In the genomic region with DNA sequence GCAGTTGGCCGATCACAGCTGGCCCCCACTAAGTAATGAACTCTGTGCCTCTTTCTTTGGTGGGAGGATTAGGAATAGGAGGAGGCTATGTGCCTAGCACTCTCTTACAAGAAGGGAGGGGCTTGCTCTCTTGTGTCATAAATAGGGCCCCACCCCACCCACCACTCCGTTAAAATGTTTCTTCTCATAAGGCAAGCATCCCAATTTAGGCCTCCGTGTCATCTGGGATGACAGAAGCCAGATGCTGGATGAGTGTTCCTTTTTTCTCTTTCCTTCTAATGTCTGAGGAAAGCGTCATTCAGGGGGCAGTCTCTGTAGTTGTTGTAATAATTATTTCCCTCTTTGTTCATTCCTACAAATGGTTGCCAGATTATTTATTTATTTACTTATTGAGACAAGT, we compare ENCODE assay signal across 11 cellular contexts. TPM values are rescaled to one million over a fixed set of nuclear protein-coding genes. Genes with fewer than 3 reads are reported as not detected.
DNase-seq lines count a peak whose midpoint lies in the region; ATAC-seq, FAIRE-seq and TF ChIP-seq lines count a peak whose summit lies in the region.
"Had no signal": no experiment of that assay in that cellular context is flagged by ENCODE, and none has a peak within 500 bp of the region (broad histone marks: within the 10 kb centered on the region; RNA-seq: fewer than 3 reads in every experiment).

LIPE (minus strand) TSS at position 76 of the 400 bp plus-strand sequence. CDS start 239 bp downstream, outside the sequence.

- H3K9me3 Mint-ChIP-seq in activated CD8-positive, alpha-beta T cell treated with anti-CD3 and anti-CD28 coated beads for 36 hours, result no peaks in the 10 kb centered on the region
- H3K9me3 Mint-ChIP-seq: effector memory CD8-positive, alpha-beta T cell had no signal

- no peak for TF ChIP-seq EP300 in sigmoid colon (IDR thresholded peaks at IDR 0.05)

- CTCF ChIA-PET in activated CD8-positive, alpha-beta T cell treated with anti-CD3 and anti-CD28 coated beads for 36 hours (lab: Charles Lee), result interaction anchor here (2.3 to 4.7 kb wide), 3 partner anchors 11 to 23 kb away, joined by 7 to 44 read pairs (median 40); no protein-coding TSS in a partner anchor

- no peak within 1 kb of the TSS for H3K27ac Mint-ChIP-seq in activated CD8-positive, alpha-beta T cell treated with anti-CD3 and anti-CD28 coated beads for 36 hours

- intact Hi-C loops in activated CD8-positive, alpha-beta T cell treated with anti-CD3 and anti-CD28 coated beads for 36 hours (cut with micrococcal nuclease), result no loop called here
- intact Hi-C loops in left cardiac atrium (cut with DNase I) (no loop called here), sigmoid colon (cut with DNase I) (no loop called here)

- peaks cover 7% of the 10 kb centered on the region for H3K4me1 Mint-ChIP-seq in activated CD8-positive, alpha-beta T cell treated with anti-CD3 and anti-CD28 coated beads for 36 hours (ENCODE audit: low read depth)

- 69 to 85% (median 78%) methylated on average over 4 of the region's 4 CpGs for WGBS in small intestine, 3 donors
- WGBS in sigmoid colon, 2 donors, result 77 to 79% methylated on average over 4 of the region's 4 CpGs

- H3K36me3 ChIP-seq in small intestine (ENCODE audit: control insufficient read depth in 2 of 2, insufficient read depth in 2 of 2, low read length in 2 of 2), result no peaks in the 10 kb centered on the region
- H3K36me3 ChIP-seq in sigmoid colon, result no peaks in the 10 kb centered on the region

- H3K4me1 ChIP-seq in small intestine (ENCODE audit: control insufficient read depth in 2 of 2, insufficient read depth in 1 of 2, low read depth in 1 of 2, low read length in 1 of 2) (peaks cover under 1 to 4% of the 10 kb centered on the region in 2 donors), sigmoid colon (peaks cover 0 to 32% (median 28%) of the 10 kb centered on the region in 4 donors)

- H3K36me3 Mint-ChIP-seq in activated CD8-positive, alpha-beta T cell treated with anti-CD3 and anti-CD28 coated beads for 36 hours (ENCODE audit: low read depth), result no peaks in the 10 kb centered on the region

- H3K27me3 ChIP-seq in small intestine (ENCODE audit: control insufficient read depth in 2 of 2, insufficient read depth in 2 of 2, low read length in 2 of 2) (no peaks in the 10 kb centered on the region), sigmoid colon (no peaks in the 10 kb centered on the region)

- no peak within 1 kb of the TSS for H3K4me3 ChIP-seq in small intestine (ENCODE audit: low read depth in 1 of 2, low read length in 2 of 2)
- no peak within 1 kb of the TSS for H3K4me3 ChIP-seq in sigmoid colon

- POLR2A ChIA-PET in activated CD8-positive, alpha-beta T cell treated with anti-CD3 and anti-CD28 coated beads for 36 hours (lab: Charles Lee), result no interaction called here

- H3K4me3 Mint-ChIP-seq in activated CD8-positive, alpha-beta T cell treated with anti-CD3 and anti-CD28 coated beads for 36 hours, result no peak within 1 kb of the TSS
- H3K4me3 Mint-ChIP-seq: effector memory CD8-positive, alpha-beta T cell had no signal

- H3K27me3 Mint-ChIP-seq in activated CD8-positive, alpha-beta T cell treated with anti-CD3 and anti-CD28 coated beads for 36 hours, result no peaks in the 10 kb centered on the region
- H3K27me3 Mint-ChIP-seq: effector memory CD8-positive, alpha-beta T cell had no signal

- no peak for FAIRE-seq in small intestine (lab: Jason Lieb, UNC)

- H3K9me3 ChIP-seq in small intestine (ENCODE audit: control insufficient read depth, low read depth) (no peaks in the 10 kb centered on the region), sigmoid colon (no peaks in the 10 kb centered on the region)

- no peak for ATAC-seq in activated CD8-positive, alpha-beta T cell treated with anti-CD3 and anti-CD28 coated beads for 36 hours
- no peak for ATAC-seq in left cardiac atrium
- no peak for ATAC-seq in GM19324 (IDR thresholded peaks at IDR 0.05; ENCODE audit: low FRiP score, unreplicated experiment)
- ATAC-seq: effector memory CD8-positive, alpha-beta T cell had no signal

- TF ChIP-seq POLR2A in sigmoid colon (IDR thresholded peaks at IDR 0.05), result no peak

- H3K27ac ChIP-seq in small intestine (ENCODE audit: low read depth in 1 of 2, low read length in 1 of 2), result no peak within 1 kb of the TSS
- peak within 1 kb of the TSS in 2 of 4 donors; percentile 16 to 39 for H3K27ac ChIP-seq in sigmoid colon

- no peak for TF ChIP-seq CTCF in activated CD8-positive, alpha-beta T cell treated with anti-CD3 and anti-CD28 coated beads for 36 hours (IDR thresholded peaks at IDR 0.05)
- TF ChIP-seq CTCF in sigmoid colon (IDR thresholded peaks at IDR 0.05), result no peak

- DNase-seq in NCI-H2171 (lab: John Stamatoyannopoulos, UW) (peak; percentile 10), left cardiac atrium (no peak), small intestine (no peak), superior temporal gyrus (ENCODE audit: extremely low spot score) (no peak), sigmoid colon (no peak)
- DNase-seq in activated CD8-positive, alpha-beta T cell treated with anti-CD3 and anti-CD28 coated beads for 36 hours, result no peak
- DNase-seq: activated gamma-delta T cell treated with Interleukin-2 at 50 U/mL for 16 hours; effector memory CD8-positive, alpha-beta T cell; NCI-H1105; stimulated activated CD4-positive, alpha-beta T cell treated with anti-CD3 and anti-CD28 coated beads, Interleukin-4, amount 100 ng/mL, for 4 hours had no signal

RNA-seq across cellular contexts. Expression of gene LIPE, which starts in this region (rescaled TPM):
- total RNA-seq in activated CD8-positive, alpha-beta T cell treated with anti-CD3 and anti-CD28 coated beads for 36 hours, result 10 to 100 TPM; 28.4 to 34.3 TPM
- total RNA-seq in left cardiac atrium (100 to 1,000 TPM; 174 to 202 TPM), sigmoid colon (10 to 100 TPM in 1 of 4 donors, 1 to 10 TPM in 3; 1.6 to 38.5 (median 7.5) TPM)
- polyA plus RNA-seq in small intestine (10 to 100 TPM; 10.1 to 40.2 (median 17.3) TPM), sigmoid colon (10 to 100 TPM in 1 of 3 donors, 1 to 10 TPM in 2; 3.0 to 48.0 (median 3.9) TPM)

Comparison
In these comparisons a context has a peak if more than half of its experiments do, and no peak if none do; other contexts are left out.
1. RNA of gene LIPE (total RNA-seq): 174 to 202 TPM in left cardiac atrium; 28.4 to 34.3 TPM in activated CD8-positive, alpha-beta T cell treated with anti-CD3 and anti-CD28 coated beads for 36 hours and 1.6 to 38.5 TPM in sigmoid colon; every median in the first group is over 4 times any median in the second.